Comparison of ENCODE assay signal across 7 cellular contexts in the genomic region with DNA sequence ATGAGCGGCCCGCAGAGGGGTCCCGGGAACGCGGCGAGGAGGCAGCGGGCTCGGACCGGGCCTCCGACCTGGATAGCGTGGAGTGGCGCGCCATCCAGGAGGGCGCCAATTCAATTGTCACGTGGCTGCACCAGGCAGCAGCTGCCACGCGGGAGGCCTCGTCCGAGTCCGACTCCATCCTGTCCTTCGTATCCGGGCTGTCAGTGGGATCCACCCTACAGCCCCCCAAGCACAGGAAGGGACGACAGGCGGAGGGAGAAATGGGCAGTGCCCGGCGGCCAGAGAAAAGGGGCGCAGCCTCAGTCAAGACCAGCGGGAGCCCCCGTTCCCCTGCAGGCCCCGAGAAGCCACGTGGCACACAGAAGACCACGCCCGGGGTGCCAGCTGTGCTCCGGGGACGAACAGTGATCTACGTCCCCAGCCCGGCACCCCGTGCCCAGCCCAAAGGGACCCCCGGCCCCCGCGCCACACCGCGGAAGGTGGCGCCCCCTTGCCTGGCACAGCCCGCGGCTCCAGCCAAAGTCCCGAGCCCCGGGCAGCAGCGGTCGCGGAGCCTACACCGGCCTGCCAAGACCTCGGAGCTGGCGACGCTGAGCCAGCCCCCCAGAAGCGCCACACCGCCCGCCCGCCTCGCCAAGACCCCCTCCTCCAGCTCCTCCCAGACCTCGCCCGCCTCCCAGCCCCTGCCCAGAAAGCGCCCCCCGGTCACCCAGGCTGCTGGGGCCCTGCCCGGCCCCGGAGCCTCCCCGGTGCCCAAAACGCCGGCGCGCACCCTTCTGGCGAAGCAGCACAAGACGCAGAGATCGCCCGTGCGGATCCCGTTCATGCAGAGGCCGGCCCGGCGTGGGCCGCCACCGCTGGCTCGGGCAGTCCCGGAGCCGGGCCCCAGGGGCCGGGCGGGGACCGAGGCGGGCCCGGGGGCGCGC. TPM values are rescaled to one million over a fixed set of nuclear protein-coding genes. Genes with fewer than 3 reads are reported as not detected.
DNase-seq lines count a peak whose midpoint lies in the region; ATAC-seq and TF ChIP-seq lines count a peak whose summit lies in the region.
"Had no signal": no experiment of that assay in that cellular context is flagged by ENCODE, and none has a peak within 500 bp of the region (broad histone marks: within the 10 kb centered on the region; RNA-seq: fewer than 3 reads in every experiment).

No MANE protein-coding gene starts in this region.

- H3K4me3 ChIP-seq in AG04449 (ENCODE audit: low read depth, low read length) (peak overlapping the region; percentile 15; the same call in 1 of the 2 replicates), NT2/D1 (ENCODE audit: insufficient read length, low read depth) (peak overlapping the region; percentile 53)

- H3K4me1 ChIP-seq in NT2/D1 (ENCODE audit: insufficient read depth, insufficient read length), result peaks cover 47% of the 10 kb centered on the region

- peaks cover 7% of the 10 kb centered on the region for H3K4me1 Mint-ChIP-seq in glutamatergic neuron (ENCODE audit: low read depth, unreplicated experiment)

- H3K4me3 Mint-ChIP-seq in glutamatergic neuron (ENCODE audit: unreplicated experiment), result no peak overlapping the region

- TF ChIP-seq CTCF in AG04449 (IDR thresholded peaks at IDR 0.05; ENCODE audit: insufficient read depth, low read length, missing control alignments) (no peak), glutamatergic neuron (IDR thresholded peaks at IDR 0.05; ENCODE audit: partially characterized antibody, unreplicated experiment) (no peak)

- ATAC-seq in HG03045 (IDR thresholded peaks at IDR 0.05; ENCODE audit: unreplicated experiment) (no peak), HG02840 (IDR thresholded peaks at IDR 0.05; ENCODE audit: low FRiP score, unreplicated experiment) (no peak)
- ATAC-seq: Panc1 had no signal

- POLR2A ChIA-PET in AG04449 (lab: Yijun Ruan, JAX), result interaction anchor here (0.6 kb wide), 1 partner anchor 193 kb away, joined by 3 read pairs; a partner anchor contains a TSS

- H3K27me3 Mint-ChIP-seq in glutamatergic neuron (ENCODE audit: unreplicated experiment), result peaks cover 30% of the 10 kb centered on the region

- peak overlapping the region; percentile 85 for H3K9ac ChIP-seq in NT2/D1 (ENCODE audit: insufficient read length, low read depth)

- H3K27ac Mint-ChIP-seq in glutamatergic neuron (ENCODE audit: unreplicated experiment), result peak overlapping the region; percentile 55

- H3K9me3 Mint-ChIP-seq in glutamatergic neuron (ENCODE audit: unreplicated experiment), result peaks cover 25% of the 10 kb centered on the region

- no peaks in the 10 kb centered on the region for H3K9me3 ChIP-seq in NT2/D1 (ENCODE audit: insufficient read depth, low read length)

- DNase-seq in AG04449 (ENCODE audit: low read depth, low spot score), result no peak
- no peak for DNase-seq in NT2/D1 (ENCODE audit: low read depth, low spot score)
- DNase-seq in glutamatergic neuron, result peak; percentile 55
- no peak for DNase-seq in NCI-H526 treated with DMSO at 0.1 percent for 48 hours (lab: John Stamatoyannopoulos, UW)

- peaks cover 60% of the 10 kb centered on the region for H3K27me3 ChIP-seq in NT2/D1 (ENCODE audit: insufficient read depth, insufficient read length)

- peaks cover 5% of the 10 kb centered on the region for H3K36me3 ChIP-seq in NT2/D1 (ENCODE audit: insufficient read depth, insufficient read length, low read length)

- no peaks in the 10 kb centered on the region for H3K36me3 Mint-ChIP-seq in glutamatergic neuron (ENCODE audit: unreplicated experiment)

- CTCF ChIA-PET in AG04449 (lab: Yijun Ruan, JAX), result interaction anchor here (1.2 to 1.7 kb wide), 5 partner anchors 9 to 224 kb away, joined by 4 to 8 read pairs (median 6); no protein-coding TSS in a partner anchor

RNA-seq across cellular contexts. Expression of a gene that starts 10.5 kb away (rescaled TPM):
- 29.2 TPM for total RNA-seq in glutamatergic neuron (ENCODE audit: unreplicated experiment)

RNA-seq across cellular contexts. Expression of a gene that starts 18.6 kb away (rescaled TPM):
- 371 TPM for total RNA-seq in glutamatergic neuron (ENCODE audit: unreplicated experiment)

RNA-seq across cellular contexts. Expression of a gene that starts 21.6 kb away (rescaled TPM):
- total RNA-seq in glutamatergic neuron (ENCODE audit: unreplicated experiment), result 21.2 TPM

RNA-seq across cellular contexts. Expression of a gene that starts 22.4 kb away (rescaled TPM):
- 21.5 TPM for total RNA-seq in glutamatergic neuron (ENCODE audit: unreplicated experiment)

RNA-seq across cellular contexts. Expression of a gene that starts 30.3 kb away (rescaled TPM):
- total RNA-seq in glutamatergic neuron (ENCODE audit: unreplicated experiment), result 603 TPM
